8 cellular contexts compared by ENCODE assay signal in genomic region chr9:105244996-105245719, GRCh38. TPM values are rescaled to one million over a fixed set of nuclear protein-coding genes. Genes with fewer than 3 reads are reported as not detected.
DNase-seq lines count a peak whose midpoint lies in the region; ATAC-seq and TF ChIP-seq lines count a peak whose summit lies in the region.

No MANE protein-coding gene starts in this region.

- DNase-seq in AG09309 (ENCODE audit: low read depth) = no peak
- peak; percentile 35 for DNase-seq in fibroblast of mammary gland (ENCODE audit: low read depth)
- DNase-seq in natural killer cell = peak; percentile 33

- H3K79me2 ChIP-seq in OCI-LY1 (ENCODE audit: insufficient read depth, low read length) = peaks cover 50% of the 10 kb centered on the region

- H3K27ac ChIP-seq in OCI-LY1 (ENCODE audit: low read depth, low read length, poor library complexity, severe bottlenecking) (peak overlapping the region; percentile 91), subcutaneous abdominal adipose tissue (ENCODE audit: low read depth, low read length) (peak overlapping the region; percentile 64)

- TF ChIP-seq CTCF in AG09309 (IDR thresholded peaks at IDR 0.05; ENCODE audit: control insufficient read depth, insufficient read depth, low read depth, low read length, missing control alignments) (peak; percentile 5), OCI-LY1 (IDR thresholded peaks at IDR 0.05; ENCODE audit: low read length) (peak; percentile 36; the same call in 1 of the 2 replicates), fibroblast of mammary gland (conservative IDR thresholded peaks at IDR 0.05; ENCODE audit: control insufficient read depth, insufficient read depth, low read depth, low read length) (no peak), natural killer cell (IDR thresholded peaks at IDR 0.05) (no peak)

- H3K36me3 ChIP-seq in OCI-LY1 (ENCODE audit: insufficient read depth, low read length) = no peaks in the 10 kb centered on the region
- no peaks in the 10 kb centered on the region for H3K36me3 ChIP-seq in subcutaneous abdominal adipose tissue (ENCODE audit: control insufficient read depth in 5 of 5, insufficient read depth in 5 of 5, low read length in 5 of 5)

- H3K36me3 Mint-ChIP-seq in activated T-helper 17 cell treated with anti-CD3 and anti-CD28 coated beads, Interleukin-2, amount 50 U/mL, for 72 hours (ENCODE audit: low read depth) = no peaks in the 10 kb centered on the region
- H3K36me3 Mint-ChIP-seq in natural killer cell = no peaks in the 10 kb centered on the region

- H3K27me3 Mint-ChIP-seq in activated T-helper 17 cell treated with anti-CD3 and anti-CD28 coated beads, Interleukin-2, amount 50 U/mL, for 72 hours = peaks cover 5% of the 10 kb centered on the region
- peaks cover 8 to 22% of the 10 kb centered on the region in 2 donors for H3K27me3 Mint-ChIP-seq in natural killer cell (ENCODE audit: low read depth in 2 of 2)

- H3K9me3 Mint-ChIP-seq in activated T-helper 17 cell treated with anti-CD3 and anti-CD28 coated beads, Interleukin-2, amount 50 U/mL, for 72 hours = no peaks in the 10 kb centered on the region
- no peaks in the 10 kb centered on the region for H3K9me3 Mint-ChIP-seq in natural killer cell

- intact Hi-C loops in natural killer cell (cut with micrococcal nuclease) = loop anchor here (2.0 to 10.0 kb wide), 3 partner anchors 254 to 1150 kb away; partner anchors contain the start of genes ABCA1 and SMC2

- H3K27ac Mint-ChIP-seq in activated T-helper 17 cell treated with anti-CD3 and anti-CD28 coated beads, Interleukin-2, amount 50 U/mL, for 72 hours = peak overlapping the region; percentile 73
- peak overlapping the region; percentile 56 to 95 for H3K27ac Mint-ChIP-seq in natural killer cell

- peak overlapping the region; percentile 93 for H3K9ac ChIP-seq in OCI-LY1 (ENCODE audit: low read length)
- peak overlapping the region in 4 of 5 donors; percentile 71 to 78 (median 76) for H3K9ac ChIP-seq in subcutaneous abdominal adipose tissue (ENCODE audit: low read length in 5 of 5)

- no peak overlapping the region for H2AFZ ChIP-seq in OCI-LY1 (ENCODE audit: low read length)

- no peaks in the 10 kb centered on the region for H3K27me3 ChIP-seq in OCI-LY1 (ENCODE audit: insufficient read depth, low read length)
- H3K27me3 ChIP-seq in subcutaneous abdominal adipose tissue (ENCODE audit: control insufficient read depth in 5 of 5, insufficient read depth in 4 of 5, low read length in 5 of 5) = no peaks in the 10 kb centered on the region

- H3K4me2 ChIP-seq in OCI-LY1 (ENCODE audit: low read length) = peak overlapping the region; percentile 97

- ATAC-seq in GM19043 (IDR thresholded peaks at IDR 0.05; ENCODE audit: low read depth, unreplicated experiment) (peak; percentile 11), HG03439 (IDR thresholded peaks at IDR 0.05; ENCODE audit: unreplicated experiment) (peak; percentile 18), natural killer cell (peak; percentile 7 to 24 (median 22))
- peak; percentile 32 for ATAC-seq in activated T-helper 17 cell treated with anti-CD3 and anti-CD28 coated beads, Interleukin-2, amount 50 U/mL, for 72 hours (replicated peaks)

- no peaks in the 10 kb centered on the region for H4K20me1 ChIP-seq in OCI-LY1 (ENCODE audit: insufficient read depth, low read length)

- H3K9me2 ChIP-seq in OCI-LY1 (ENCODE audit: low read depth, low read length) = no peaks in the 10 kb centered on the region

- H3K4me1 ChIP-seq in OCI-LY1 (ENCODE audit: insufficient read depth, low read length, severe bottlenecking) (peaks cover 47% of the 10 kb centered on the region), subcutaneous abdominal adipose tissue (ENCODE audit: control insufficient read depth in 5 of 5, insufficient read depth in 5 of 5, low read length in 5 of 5) (peaks cover 0 to 47% (median 43%) of the 10 kb centered on the region in 5 donors)

- no peaks in the 10 kb centered on the region for H3K9me3 ChIP-seq in OCI-LY1 (ENCODE audit: low read length)
- H3K9me3 ChIP-seq in subcutaneous abdominal adipose tissue (ENCODE audit: control insufficient read depth in 5 of 5, low read length in 5 of 5) = peaks cover 0 to 2% (median 0%) of the 10 kb centered on the region in 5 donors

- no peaks in the 10 kb centered on the region for H3F3A ChIP-seq in OCI-LY1 (ENCODE audit: insufficient read depth, low read length)

- peaks cover 6% of the 10 kb centered on the region for H3K4me1 Mint-ChIP-seq in activated T-helper 17 cell treated with anti-CD3 and anti-CD28 coated beads, Interleukin-2, amount 50 U/mL, for 72 hours
- peaks cover 29 to 36% of the 10 kb centered on the region in 2 donors for H3K4me1 Mint-ChIP-seq in natural killer cell

- peak overlapping the region; percentile 93 for H3K4me3 ChIP-seq in AG09309 (ENCODE audit: control insufficient read depth, low read depth, low read length)
- H3K4me3 ChIP-seq in OCI-LY1 (ENCODE audit: low read depth, low read length, poor library complexity, severe bottlenecking) = peak overlapping the region; percentile 95
- peak overlapping the region; percentile 72 for H3K4me3 ChIP-seq in fibroblast of mammary gland (ENCODE audit: control insufficient read depth, low read depth, low read length)
- peak overlapping the region; percentile 73 to 87 (median 77) for H3K4me3 ChIP-seq in subcutaneous abdominal adipose tissue (ENCODE audit: low read depth in 1 of 5, low read length in 5 of 5)

- peak overlapping the region; percentile 85 for H3K4me3 Mint-ChIP-seq in activated T-helper 17 cell treated with anti-CD3 and anti-CD28 coated beads, Interleukin-2, amount 50 U/mL, for 72 hours
- H3K4me3 Mint-ChIP-seq in natural killer cell = peak overlapping the region; percentile 95

RNA-seq across cellular contexts. Expression of gene SLC44A1, which starts 0.7 kb away (rescaled TPM):
- total RNA-seq in activated T-helper 17 cell treated with anti-CD3 and anti-CD28 coated beads, Interleukin-2, amount 50 U/mL, for 72 hours = 1 to 10 TPM; 4.4 to 5.0 TPM
- 1 to 10 TPM; 7.1 to 8.3 (median 7.9) TPM for total RNA-seq in natural killer cell

Comparison
In these comparisons a context has a peak if more than half of its experiments do, and no peak if none do; other contexts are left out.
1. CTCF ChIP-seq: peak in AG09309 (single experiment) and OCI-LY1 (single experiment); none in fibroblast of mammary gland (single experiment) and natural killer cell (single experiment).
2. Peak in every context shown above with its lines, with median percentiles within 50 percentile points of each other: H3K4me3 ChIP-seq and ATAC-seq.